ENCODE assay signal across 18 cellular contexts in the genomic region with DNA sequence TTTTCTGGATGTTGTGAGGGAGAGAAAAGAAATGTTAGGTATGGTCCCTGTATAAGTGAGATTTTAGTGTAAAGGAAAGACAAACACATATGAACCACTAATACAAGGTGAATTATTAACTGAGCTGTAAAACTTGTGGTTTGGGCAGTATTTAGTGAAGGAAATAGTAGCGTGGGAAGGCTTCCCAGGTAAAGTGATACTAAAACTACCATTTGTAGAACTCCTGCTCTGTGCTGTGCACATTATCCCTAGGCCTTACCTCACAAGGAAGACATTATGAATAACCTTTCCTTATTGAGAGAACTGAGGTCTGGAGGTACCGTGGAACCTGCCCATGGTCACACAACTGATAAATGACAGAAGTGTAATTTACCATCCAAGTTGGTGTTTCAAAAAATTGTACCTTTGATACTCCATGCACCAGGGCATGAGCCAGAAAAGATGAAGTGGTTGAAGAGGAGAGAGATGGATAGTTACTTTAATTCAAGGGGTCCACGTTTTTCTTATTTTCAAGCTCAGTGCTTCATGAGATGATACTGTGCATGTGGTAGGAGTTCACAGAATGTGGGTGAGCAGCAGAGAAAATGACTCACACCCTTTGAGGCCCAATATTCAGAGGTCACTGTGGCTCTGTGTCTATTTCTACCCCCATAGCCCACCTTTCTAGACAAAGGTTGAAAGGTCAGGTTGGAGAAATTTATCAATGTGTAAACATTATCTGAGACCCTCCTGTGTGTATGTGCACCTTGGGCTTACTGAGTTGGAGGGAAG. TPM values are rescaled to one million over a fixed set of nuclear protein-coding genes. Genes with fewer than 3 reads are reported as not detected.
A peak's percentile ranks its signal among the peaks of the same experiment; 100 is the strongest.
DNase-seq lines count a peak whose midpoint lies in the region; ATAC-seq and TF ChIP-seq lines count a peak whose summit lies in the region.
"Had no signal": no experiment of that assay in that cellular context is flagged by ENCODE, and none has a peak within 500 bp of the region (broad histone marks: within the 10 kb centered on the region; RNA-seq: fewer than 3 reads in every experiment).

No MANE protein-coding gene starts in this region.

- TF ChIP-seq POLR2A in ovary (IDR thresholded peaks at IDR 0.05), result no peak

- H3K27ac Mint-ChIP-seq in activated T-helper 17 cell treated with anti-CD3 and anti-CD28 coated beads, Interleukin-2, amount 50 U/mL, for 72 hours, result no peak overlapping the region
- H3K27ac Mint-ChIP-seq in activated CD4-positive, alpha-beta T cell treated with anti-CD3 and anti-CD28 coated beads, Interleukin-2, amount 10 ng/mL, durations not matched to agents 7 days and 5 days, result no peak overlapping the region
- H3K27ac Mint-ChIP-seq: CD4-positive, alpha-beta T cell; H9 had no signal

- POLR2A ChIA-PET in activated CD4-positive, alpha-beta T cell treated with anti-CD3 and anti-CD28 coated beads, Interleukin-2, amount 10 ng/mL, durations not matched to agents 7 days and 5 days (lab: Charles Lee), result no interaction called here

- no peak for TF ChIP-seq EP300 in ovary (IDR thresholded peaks at IDR 0.05)

- H3K36me3 ChIP-seq in ovary, result no peaks in the 10 kb centered on the region
- H3K36me3 ChIP-seq: ascending aorta, left lung, Peyer's patch had no signal

- peaks cover 16% of the 10 kb centered on the region for H3K4me1 Mint-ChIP-seq in activated T-helper 17 cell treated with anti-CD3 and anti-CD28 coated beads, Interleukin-2, amount 50 U/mL, for 72 hours
- peaks cover 25% of the 10 kb centered on the region for H3K4me1 Mint-ChIP-seq in activated CD4-positive, alpha-beta T cell treated with anti-CD3 and anti-CD28 coated beads, Interleukin-2, amount 10 ng/mL, durations not matched to agents 7 days and 5 days
- H3K4me1 Mint-ChIP-seq: H9 had no signal

- no peaks in the 10 kb centered on the region for H3K27me3 ChIP-seq in ovary
- H3K27me3 ChIP-seq: ascending aorta, left lung, Peyer's patch had no signal

- no peak for TF ChIP-seq CTCF in ovary (IDR thresholded peaks at IDR 0.05)

- no peaks in the 10 kb centered on the region for H3K27me3 Mint-ChIP-seq in activated T-helper 17 cell treated with anti-CD3 and anti-CD28 coated beads, Interleukin-2, amount 50 U/mL, for 72 hours
- no peaks in the 10 kb centered on the region for H3K27me3 Mint-ChIP-seq in activated CD4-positive, alpha-beta T cell treated with anti-CD3 and anti-CD28 coated beads, Interleukin-2, amount 10 ng/mL, durations not matched to agents 7 days and 5 days
- H3K27me3 Mint-ChIP-seq: CD4-positive, alpha-beta T cell had no signal

- H3K4me3 Mint-ChIP-seq in activated T-helper 17 cell treated with anti-CD3 and anti-CD28 coated beads, Interleukin-2, amount 50 U/mL, for 72 hours, result no peak overlapping the region
- H3K4me3 Mint-ChIP-seq in activated CD4-positive, alpha-beta T cell treated with anti-CD3 and anti-CD28 coated beads, Interleukin-2, amount 10 ng/mL, durations not matched to agents 7 days and 5 days, result no peak overlapping the region
- H3K4me3 Mint-ChIP-seq: CD4-positive, alpha-beta T cell; H9 had no signal

- 50 to 58% (median 53%) methylated on average over 3 of the region's 3 CpGs for WGBS in ovary, 3 donors

- H3K4me3 ChIP-seq in ovary, result no peak overlapping the region
- H3K4me3 ChIP-seq: ascending aorta, left lung, Peyer's patch had no signal

- DNase-seq in ovary, result no peak
- DNase-seq in DMS79 treated with DMSO at 0.1 percent for 48 hours (lab: John Stamatoyannopoulos, UW), result no peak
- DNase-seq in activated CD4-positive, alpha-beta T cell treated with anti-CD3 and anti-CD28 coated beads, Interleukin-2, amount 10 ng/mL, durations not matched to agents 7 days and 5 days, result no peak
- DNase-seq in Ammon's horn (ENCODE audit: low spot score), result no peak
- DNase-seq: CD4-positive, alpha-beta T cell; effector memory CD4-positive, alpha-beta T cell; GF-D8; H9; left lung; NCI-H2081 treated with DMSO at 0.1 percent for 48 hours; Peyer's patch; small intestine had no signal

- intact Hi-C loops in ovary (cut with DNase I), result no loop called here

- ATAC-seq in GM18861 (IDR thresholded peaks at IDR 0.05; ENCODE audit: unreplicated experiment) (peak; percentile 37), GM21423 (IDR thresholded peaks at IDR 0.05; ENCODE audit: unreplicated experiment) (peak; percentile 67), HG02981 (IDR thresholded peaks at IDR 0.05; ENCODE audit: unreplicated experiment) (peak; percentile 37)
- ATAC-seq in activated T-helper 17 cell treated with anti-CD3 and anti-CD28 coated beads, Interleukin-2, amount 50 U/mL, for 72 hours (replicated peaks), result peak; percentile 42
- ATAC-seq: left lung had no signal

- CTCF ChIA-PET in activated CD4-positive, alpha-beta T cell treated with anti-CD3 and anti-CD28 coated beads, Interleukin-2, amount 10 ng/mL, durations not matched to agents 7 days and 5 days (lab: Charles Lee), result interaction anchor here (0.8 kb wide), 1 partner anchor 28 kb away, joined by 3 read pairs; no protein-coding TSS in a partner anchor

- H3K9me3 Mint-ChIP-seq in activated T-helper 17 cell treated with anti-CD3 and anti-CD28 coated beads, Interleukin-2, amount 50 U/mL, for 72 hours, result no peaks in the 10 kb centered on the region
- H3K9me3 Mint-ChIP-seq in activated CD4-positive, alpha-beta T cell treated with anti-CD3 and anti-CD28 coated beads, Interleukin-2, amount 10 ng/mL, durations not matched to agents 7 days and 5 days, result peaks cover 12% of the 10 kb centered on the region
- H3K9me3 Mint-ChIP-seq: CD4-positive, alpha-beta T cell had no signal

- H3K4me1 ChIP-seq in ovary (ENCODE audit: insufficient read depth), result no peaks in the 10 kb centered on the region
- H3K4me1 ChIP-seq: ascending aorta, left lung, Peyer's patch had no signal

- peaks cover 6% of the 10 kb centered on the region for H3K36me3 Mint-ChIP-seq in activated T-helper 17 cell treated with anti-CD3 and anti-CD28 coated beads, Interleukin-2, amount 50 U/mL, for 72 hours (ENCODE audit: low read depth)
- peaks cover 4% of the 10 kb centered on the region for H3K36me3 Mint-ChIP-seq in activated CD4-positive, alpha-beta T cell treated with anti-CD3 and anti-CD28 coated beads, Interleukin-2, amount 10 ng/mL, durations not matched to agents 7 days and 5 days (ENCODE audit: low read depth)

- no peaks in the 10 kb centered on the region for H3K9me3 ChIP-seq in ovary
- H3K9me3 ChIP-seq: ascending aorta, left lung, Peyer's patch had no signal

- no peak overlapping the region for H3K27ac ChIP-seq in ovary
- H3K27ac ChIP-seq: ascending aorta, left lung, Peyer's patch had no signal

RNA-seq across cellular contexts. Expression of gene VSIG4, which starts 2.6 kb away (rescaled TPM):
- total RNA-seq in activated T-helper 17 cell treated with anti-CD3 and anti-CD28 coated beads, Interleukin-2, amount 50 U/mL, for 72 hours, result under 1 TPM in 1 of 2 donors, not detected in 1; 0.24 TPM
- total RNA-seq in ovary, result 10 to 100 TPM in 6 of 7 donors, 1 to 10 TPM in 1; 4.4 to 50.5 (median 30.3) TPM
- 10 to 100 TPM; 19.4 to 92.5 TPM for polyA plus RNA-seq in ovary
- total RNA-seq in activated CD4-positive, alpha-beta T cell treated with anti-CD3 and anti-CD28 coated beads, Interleukin-2, amount 10 ng/mL, durations not matched to agents 7 days and 5 days, result not detected
- total RNA-seq: H9 had no signal
- polyA plus RNA-seq: neural cell had no signal

Comparison
In these comparisons a context has a peak if more than half of its experiments do, and no peak if none do; other contexts are left out.
1. RNA of gene VSIG4, which starts 2.6 kb away (total RNA-seq): 4.4 to 50.5 TPM in ovary; 0.24 TPM in activated T-helper 17 cell treated with anti-CD3 and anti-CD28 coated beads, Interleukin-2, amount 50 U/mL, for 72 hours and not detected in activated CD4-positive, alpha-beta T cell treated with anti-CD3 and anti-CD28 coated beads, Interleukin-2, amount 10 ng/mL, durations not matched to agents 7 days and 5 days; every median in the first group is over 4 times any median in the second.
2. Peak in every context shown above with its lines, with median percentiles within 50 percentile points of each other: ATAC-seq.